ENCODE assay signal across 30 cellular contexts in the genomic region with DNA sequence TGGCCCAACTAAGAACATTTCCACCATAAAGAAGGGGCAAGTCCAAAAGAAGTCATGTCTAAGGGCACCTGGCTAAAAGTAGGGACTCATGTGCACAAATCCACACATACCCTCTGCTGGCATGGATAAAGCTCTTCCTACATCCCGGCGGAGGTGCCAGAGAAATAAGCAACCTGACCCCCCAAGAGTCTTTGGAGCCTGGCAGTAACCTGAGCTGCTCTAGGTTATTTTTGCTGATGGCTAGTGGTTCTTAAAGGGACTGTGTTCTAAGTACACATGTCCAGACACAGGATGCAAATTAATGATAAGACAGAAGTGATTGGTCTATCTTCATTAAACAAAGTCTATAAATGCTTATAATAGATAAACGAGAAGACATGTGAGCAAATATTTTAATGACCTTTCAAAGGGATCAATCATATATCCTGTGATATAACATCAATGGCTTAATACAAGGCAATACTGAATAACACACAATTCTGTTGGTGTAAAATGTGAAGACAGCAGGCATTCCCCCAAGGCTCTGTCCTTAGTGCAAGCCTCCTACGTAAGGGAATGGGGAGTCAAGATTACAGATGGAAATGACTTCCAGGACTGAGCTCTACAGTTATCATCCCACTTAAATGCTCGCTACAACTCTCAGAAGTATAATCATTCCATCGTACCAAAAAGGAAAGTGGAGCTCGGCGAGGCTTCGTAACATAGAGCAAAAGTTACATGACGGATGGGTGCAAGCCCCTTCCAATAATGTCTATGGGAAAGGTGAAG. TPM values are rescaled to one million over a fixed set of nuclear protein-coding genes. Genes with fewer than 3 reads are reported as not detected.
DNase-seq lines count a peak whose midpoint lies in the region; ATAC-seq, FAIRE-seq and TF ChIP-seq lines count a peak whose summit lies in the region.
"Had no signal": no experiment of that assay in that cellular context is flagged by ENCODE, and none has a peak within 500 bp of the region (broad histone marks: within the 10 kb centered on the region; RNA-seq: fewer than 3 reads in every experiment).

No MANE protein-coding gene starts in this region.

- 87% methylated on average over 10 of the region's 10 CpGs for WGBS in prostate gland

- no peak for TF ChIP-seq POLR2A in GM12891 (IDR thresholded peaks at IDR 0.05; ENCODE audit: low read depth, low read length)
- no peak for TF ChIP-seq POLR2A in gastrocnemius medialis (IDR thresholded peaks at IDR 0.05)
- TF ChIP-seq POLR2A in prostate gland (IDR thresholded peaks at IDR 0.05) = no peak

- in situ Hi-C loops in gastrocnemius medialis (cut with MboI; ENCODE audit: low sequenced_read_pairs in 4 of 4) = loop anchor here in 1 of 4 donors (10.0 kb wide), 1 partner anchor 52 kb away; a partner anchor contains a TSS

- intact Hi-C loops in activated naive CD4-positive, alpha-beta T cell treated with anti-CD3 and anti-CD28 coated beads for 36 hours (cut with micrococcal nuclease) = no loop called here
- intact Hi-C loops in gastrocnemius medialis (cut with DNase I; ENCODE audit: low total_unique reads) = no loop called here
- intact Hi-C loops in prostate gland (cut with DNase I) = no loop called here

- no peak for ATAC-seq in activated naive CD4-positive, alpha-beta T cell treated with anti-CD3 and anti-CD28 coated beads, Interleukin-2, amount 50 U/mL, for 72 hours
- peak; percentile 86 to 91 for ATAC-seq in gastrocnemius medialis
- ATAC-seq in GM18858 (IDR thresholded peaks at IDR 0.05; ENCODE audit: unreplicated experiment) = no peak
- ATAC-seq: gastroesophageal sphincter, upper lobe of right lung had no signal

- no peaks in the 10 kb centered on the region for H3K27me3 ChIP-seq in bronchial epithelial cell (ENCODE audit: control insufficient read depth, insufficient read depth, low read length)
- no peaks in the 10 kb centered on the region for H3K27me3 ChIP-seq in gastrocnemius medialis
- no peaks in the 10 kb centered on the region for H3K27me3 ChIP-seq in prostate gland (replicated peaks; ENCODE audit: insufficient read depth)
- H3K27me3 ChIP-seq: BE2C, esophagus squamous epithelium, gastroesophageal sphincter, upper lobe of right lung had no signal

- H3K27ac ChIP-seq in gastrocnemius medialis (peak overlapping the region; percentile 71 to 86 (median 81)), prostate gland (no peak overlapping the region)
- H3K27ac ChIP-seq: coronary artery, esophagus squamous epithelium, gastroesophageal sphincter, upper lobe of right lung, WERI-Rb-1 had no signal

- CTCF ChIA-PET in activated naive CD4-positive, alpha-beta T cell treated with anti-CD3 and anti-CD28 coated beads for 36 hours (lab: Charles Lee) = no interaction called here

- H3K27ac Mint-ChIP-seq in activated naive CD4-positive, alpha-beta T cell treated with anti-CD3 and anti-CD28 coated beads for 36 hours = peak overlapping the region; percentile 7
- H3K27ac Mint-ChIP-seq in activated naive CD4-positive, alpha-beta T cell treated with anti-CD3 and anti-CD28 coated beads, Interleukin-2, amount 50 U/mL, for 72 hours = peak overlapping the region in 1 of 2 donors; percentile 2
- H3K27ac Mint-ChIP-seq in T-helper 2 cell treated with Interferon-gamma antibody and Interleukin-4, amounts not matched to agents 5 μg/mL and 100 μg/mL, for 36 hours = no peak overlapping the region
- H3K27ac Mint-ChIP-seq: endodermal cell had no signal

- no peaks in the 10 kb centered on the region for H3K9me3 Mint-ChIP-seq in activated naive CD4-positive, alpha-beta T cell treated with anti-CD3 and anti-CD28 coated beads for 36 hours
- H3K9me3 Mint-ChIP-seq in activated naive CD4-positive, alpha-beta T cell treated with anti-CD3 and anti-CD28 coated beads, Interleukin-2, amount 50 U/mL, for 72 hours = no peaks in the 10 kb centered on the region
- H3K9me3 Mint-ChIP-seq in T-helper 2 cell treated with Interferon-gamma antibody and Interleukin-4, amounts not matched to agents 5 μg/mL and 100 μg/mL, for 36 hours = peaks cover 3% of the 10 kb centered on the region
- H3K9me3 Mint-ChIP-seq: endodermal cell, IgD-negative memory B cell had no signal

- peaks cover 22% of the 10 kb centered on the region for H3K36me3 Mint-ChIP-seq in activated naive CD4-positive, alpha-beta T cell treated with anti-CD3 and anti-CD28 coated beads for 36 hours (ENCODE audit: low read depth)
- peaks cover 0 to 25% of the 10 kb centered on the region in 2 donors for H3K36me3 Mint-ChIP-seq in activated naive CD4-positive, alpha-beta T cell treated with anti-CD3 and anti-CD28 coated beads, Interleukin-2, amount 50 U/mL, for 72 hours
- H3K36me3 Mint-ChIP-seq in T-helper 2 cell treated with Interferon-gamma antibody and Interleukin-4, amounts not matched to agents 5 μg/mL and 100 μg/mL, for 36 hours (ENCODE audit: low read depth) = peaks cover 19% of the 10 kb centered on the region

- H3K9me3 ChIP-seq in gastrocnemius medialis (no peaks in the 10 kb centered on the region), prostate gland (no peaks in the 10 kb centered on the region)
- H3K9me3 ChIP-seq: BE2C, esophagus squamous epithelium, gastroesophageal sphincter, upper lobe of right lung had no signal

- TF ChIP-seq CTCF in bronchial epithelial cell (IDR thresholded peaks at IDR 0.05; ENCODE audit: insufficient read depth, low read length, severe bottlenecking) (no peak), gastrocnemius medialis (IDR thresholded peaks at IDR 0.05 in 4 of 5, conservative IDR thresholded peaks at IDR 0.05 in 1 of 5) (no peak), prostate gland (IDR thresholded peaks at IDR 0.05) (no peak)

- H3K4me3 ChIP-seq in bronchial epithelial cell (ENCODE audit: low read depth, low read length) (no peak overlapping the region), gastrocnemius medialis (peak overlapping the region; percentile 37 to 46 (median 45)), prostate gland (no peak overlapping the region)
- H3K4me3 ChIP-seq: coronary artery, esophagus squamous epithelium, gastroesophageal sphincter, lung, upper lobe of right lung had no signal

- no peaks in the 10 kb centered on the region for H3K27me3 Mint-ChIP-seq in activated naive CD4-positive, alpha-beta T cell treated with anti-CD3 and anti-CD28 coated beads for 36 hours (ENCODE audit: low read depth)
- no peaks in the 10 kb centered on the region for H3K27me3 Mint-ChIP-seq in T-helper 2 cell treated with Interferon-gamma antibody and Interleukin-4, amounts not matched to agents 5 μg/mL and 100 μg/mL, for 36 hours (ENCODE audit: low read depth)
- H3K27me3 Mint-ChIP-seq: IgD-negative memory B cell had no signal

- no peak for DNase-seq in activated naive CD4-positive, alpha-beta T cell treated with anti-CD3 and anti-CD28 coated beads for 36 hours
- no peak for DNase-seq in activated naive CD4-positive, alpha-beta T cell treated with anti-CD3 and anti-CD28 coated beads, Interleukin-2, amount 50 U/mL, for 72 hours (ENCODE audit: low spot score in 2 of 2)
- DNase-seq in GM12891 (ENCODE audit: insufficient read length, low spot score) (no peak), bronchial epithelial cell (ENCODE audit: low read depth) (no peak), gastrocnemius medialis (peak in 1 of 2 donors; percentile 53), prostate gland (ENCODE audit: low spot score) (no peak)
- no peak for DNase-seq in T-helper 2 cell treated with Interferon-gamma antibody and Interleukin-4, amounts not matched to agents 5 μg/mL and 100 μg/mL, for 36 hours (ENCODE audit: low spot score)
- DNase-seq: activated CD4-positive, alpha-beta T cell treated with anti-CD3 and anti-CD28 coated beads, Interleukin-2, amount 50 U/mL, for 1 hour; activated effector memory CD4-positive, alpha-beta T cell treated with Interleukin-2 at 50 U/mL for 16 hours; amniotic stem cell; BE2C; DMS79 treated with DMSO at 0.1 percent for 48 hours; endodermal cell; esophagus squamous epithelium; NCI-H1092; NCI-H187; NCI-H2227 treated with DMSO at 0.1 percent for 48 hours; NCI-H69; occipital lobe; stimulated activated CD4-positive, alpha-beta T cell treated with anti-CD3 and anti-CD28 coated beads, Interleukin-1b, Interleukin-23, amount 100 ng/mL, for 48 hours; T-helper 9 cell; upper lobe of right lung; WERI-Rb-1 had no signal

- peaks cover 69% of the 10 kb centered on the region for H3K4me1 Mint-ChIP-seq in activated naive CD4-positive, alpha-beta T cell treated with anti-CD3 and anti-CD28 coated beads for 36 hours (ENCODE audit: low read depth)
- peaks cover 21% of the 10 kb centered on the region for H3K4me1 Mint-ChIP-seq in T-helper 2 cell treated with Interferon-gamma antibody and Interleukin-4, amounts not matched to agents 5 μg/mL and 100 μg/mL, for 36 hours (ENCODE audit: low read depth)

- H3K36me3 ChIP-seq in bronchial epithelial cell (ENCODE audit: control insufficient read depth, insufficient read depth, low read length) (no peaks in the 10 kb centered on the region), gastrocnemius medialis (no peaks in the 10 kb centered on the region), prostate gland (no peaks in the 10 kb centered on the region)
- H3K36me3 ChIP-seq: BE2C, esophagus squamous epithelium, gastroesophageal sphincter, upper lobe of right lung, WERI-Rb-1 had no signal

- H3K4me3 Mint-ChIP-seq in activated naive CD4-positive, alpha-beta T cell treated with anti-CD3 and anti-CD28 coated beads for 36 hours = no peak overlapping the region
- H3K4me3 Mint-ChIP-seq in T-helper 2 cell treated with Interferon-gamma antibody and Interleukin-4, amounts not matched to agents 5 μg/mL and 100 μg/mL, for 36 hours = no peak overlapping the region
- H3K4me3 Mint-ChIP-seq: endodermal cell had no signal

- H3K4me1 ChIP-seq in gastrocnemius medialis (peaks cover 53 to 64% of the 10 kb centered on the region in 2 donors), prostate gland (replicated peaks) (no peaks in the 10 kb centered on the region)
- H3K4me1 ChIP-seq: BE2C, esophagus squamous epithelium, upper lobe of right lung had no signal

- FAIRE-seq in GM12891 (lab: Jason Lieb, UNC) (peak; percentile 71), bronchial epithelial cell (lab: Jason Lieb, UNC) (peak; percentile 18)
- FAIRE-seq: islet of Langerhans, small intestine had no signal

TF ChIP-seq in GM12891, 5 proteins besides CTCF, POLR2A, EP300 and RAD21:
- no peak for TF ChIP-seq TAF1 (IDR thresholded peaks at IDR 0.05; ENCODE audit: low read depth, low read length)

RNA-seq across cellular contexts. Expression of a gene that starts 52.5 kb away (rescaled TPM):
- 10 to 100 TPM; 22.0 to 24.1 TPM for total RNA-seq in activated naive CD4-positive, alpha-beta T cell treated with anti-CD3 and anti-CD28 coated beads for 36 hours
- 10 to 100 TPM; 23.8 to 33.1 TPM for total RNA-seq in activated naive CD4-positive, alpha-beta T cell treated with anti-CD3 and anti-CD28 coated beads, Interleukin-2, amount 50 U/mL, for 72 hours
- 3.5 TPM for polyA plus RNA-seq in GM12891 (2012; ENCODE audit: low read depth, missing spikeins)
- total RNA-seq in bronchial epithelial cell (7.9 and 14.0 TPM in 2 replicates), gastrocnemius medialis (10 to 100 TPM; 15.9 to 29.4 (median 25.3) TPM), prostate gland (10 to 100 TPM; 15.8 to 19.3 TPM)

Comparison
In these comparisons a context has a peak if more than half of its experiments do, and no peak if none do; other contexts are left out.
1. ATAC-seq: peak in gastrocnemius medialis (2 of 2); none in activated naive CD4-positive, alpha-beta T cell treated with anti-CD3 and anti-CD28 coated beads, Interleukin-2, amount 50 U/mL, for 72 hours (0 of 2) and GM18858 (single experiment).
2. H3K4me3 ChIP-seq: peak in gastrocnemius medialis (4 of 4); none in bronchial epithelial cell (single experiment) and prostate gland (0 of 2).
3. H3K27ac ChIP-seq: peak in gastrocnemius medialis (4 of 4); none in prostate gland (0 of 2).